18 cellular contexts compared by ENCODE assay signal in genomic region chr11:91435694-91436375, GRCh38.
DNase-seq lines count a peak whose midpoint lies in the region; ATAC-seq and TF ChIP-seq lines count a peak whose summit lies in the region.
"Had no signal": no experiment of that assay in that cellular context is flagged by ENCODE, and none has a peak within 500 bp of the region (broad histone marks: within the 10 kb centered on the region; RNA-seq: fewer than 3 reads in every experiment).

No MANE protein-coding gene starts in this region.

- no peak for TF ChIP-seq CTCF in neural cell (IDR thresholded peaks at IDR 0.05; ENCODE audit: poor library complexity, severe bottlenecking)

- H4K20me1 ChIP-seq in neural cell (ENCODE audit: insufficient read depth) = no peaks in the 10 kb centered on the region

- peaks cover 15 to 16% of the 10 kb centered on the region in 2 donors for H3K9me3 Mint-ChIP-seq in activated T-cell treated with anti-CD3 and anti-CD28 coated beads, Interleukin-2, amount 50 U/mL, for 72 hours

- no peak overlapping the region for H3K27ac ChIP-seq in neural cell (ENCODE audit: low read length)
- H3K27ac ChIP-seq: foreskin keratinocyte, vagina had no signal

- H3F3A ChIP-seq in neural cell (ENCODE audit: insufficient read depth, low read length, poor library complexity, severe bottlenecking) = no peaks in the 10 kb centered on the region

- H3K4me2 ChIP-seq in neural cell (ENCODE audit: low read length) = no peak overlapping the region

- no peaks in the 10 kb centered on the region for H3K27me3 ChIP-seq in neural cell (ENCODE audit: insufficient read depth, low read depth, low read length)
- H3K27me3 ChIP-seq: foreskin keratinocyte, vagina had no signal

- no peak for ATAC-seq in activated T-cell treated with anti-CD3 and anti-CD28 coated beads, Interleukin-2, amount 50 U/mL, for 72 hours (replicated peaks in 1 of 2)
- ATAC-seq: foreskin keratinocyte, Right ventricle myocardium inferior had no signal

- no peaks in the 10 kb centered on the region for H3K79me2 ChIP-seq in neural cell (replicated peaks; ENCODE audit: insufficient read depth, low read length)

- H3K4me1 Mint-ChIP-seq in activated T-cell treated with anti-CD3 and anti-CD28 coated beads, Interleukin-2, amount 50 U/mL, for 72 hours (ENCODE audit: low read depth) = no peaks in the 10 kb centered on the region
- H3K4me1 Mint-ChIP-seq: IgD-negative memory B cell had no signal

- H3K9me3 ChIP-seq in neural cell (ENCODE audit: low read length) = no peaks in the 10 kb centered on the region
- H3K9me3 ChIP-seq: vagina had no signal

- H3K9me2 ChIP-seq in neural cell (ENCODE audit: insufficient read depth, low read length) = no peaks in the 10 kb centered on the region

- H3K27me3 Mint-ChIP-seq in activated T-cell treated with anti-CD3 and anti-CD28 coated beads, Interleukin-2, amount 50 U/mL, for 72 hours (ENCODE audit: low read depth) = no peaks in the 10 kb centered on the region
- H3K27me3 Mint-ChIP-seq: IgD-negative memory B cell; stimulated activated naive CD8-positive, alpha-beta T cell treated with anti-CD3 and anti-CD28 coated beads, Interleukin-15, Interleukin-2, amounts not matched to agents 100 ng/mL and 50 ng/mL, for 24 hours had no signal

- H3K36me3 ChIP-seq in neural cell (ENCODE audit: insufficient read depth, low read length) = no peaks in the 10 kb centered on the region
- H3K36me3 ChIP-seq: vagina had no signal

- no peak overlapping the region for H2AFZ ChIP-seq in neural cell (ENCODE audit: low read depth, low read length)

- no peak overlapping the region for H3K4me3 Mint-ChIP-seq in activated T-cell treated with anti-CD3 and anti-CD28 coated beads, Interleukin-2, amount 50 U/mL, for 72 hours
- H3K4me3 Mint-ChIP-seq: activated T-helper 1 cell treated with anti-CD3 and anti-CD28 coated beads, Interleukin-12 subunit alpha, Interleukin-12 subunit beta, Interleukin-2, Interleukin-4 antibody, amounts not matched to agents 30 ng/mL and 10 ng/mL and 1 ng/mL, durations not matched to agents 14 hours and 24 hours and 36 hours; IgD-negative memory B cell; mesothelial cell of epicardium; stimulated activated naive CD8-positive, alpha-beta T cell treated with anti-CD3 and anti-CD28 coated beads, Interleukin-15, Interleukin-2, amounts not matched to agents 100 ng/mL and 50 ng/mL, for 24 hours had no signal

- TF ChIP-seq EP300 in neural cell (conservative IDR thresholded peaks at IDR 0.05; ENCODE audit: poor library complexity, severe bottlenecking) = no peak

- H3K4me3 ChIP-seq in neural cell (ENCODE audit: low read length) = no peak overlapping the region
- H3K4me3 ChIP-seq: vagina had no signal

- H3K36me3 Mint-ChIP-seq in activated T-cell treated with anti-CD3 and anti-CD28 coated beads, Interleukin-2, amount 50 U/mL, for 72 hours (ENCODE audit: insufficient read depth in 2 of 2) = peaks cover 2 to 4% of the 10 kb centered on the region in 2 donors

- no peak overlapping the region for H3K27ac Mint-ChIP-seq in activated T-cell treated with anti-CD3 and anti-CD28 coated beads, Interleukin-2, amount 50 U/mL, for 72 hours
- H3K27ac Mint-ChIP-seq: activated T-helper 1 cell treated with anti-CD3 and anti-CD28 coated beads, Interleukin-12 subunit alpha, Interleukin-12 subunit beta, Interleukin-2, Interleukin-4 antibody, amounts not matched to agents 30 ng/mL and 10 ng/mL and 1 ng/mL, durations not matched to agents 14 hours and 24 hours and 36 hours; IgD-negative memory B cell; mesothelial cell of epicardium; stimulated activated naive CD8-positive, alpha-beta T cell treated with anti-CD3 and anti-CD28 coated beads, Interleukin-15, Interleukin-2, amounts not matched to agents 100 ng/mL and 50 ng/mL, for 24 hours had no signal

- peak; percentile 44 for TF ChIP-seq RAD21 in neural cell (conservative IDR thresholded peaks at IDR 0.05)

- H3K9ac ChIP-seq in neural cell (ENCODE audit: low read length) = no peak overlapping the region

- DNase-seq in HPDE6-E6E7 (ENCODE audit: extremely low spot score) = peak; percentile 13
- peak; percentile 2 for DNase-seq in NCI-H2196 treated with DMSO at 0.1 percent for 48 hours (lab: John Stamatoyannopoulos, UW; ENCODE audit: unreplicated experiment)
- DNase-seq in cerebellar cortex (ENCODE audit: low spot score) = peak; percentile 0
- no peak for DNase-seq in activated CD8-positive, alpha-beta memory T cell treated with anti-CD3 and anti-CD28 coated beads, Interleukin-2, amount 50 U/mL, for 48 hours
- DNase-seq in activated T-cell treated with anti-CD3 and anti-CD28 coated beads, Interleukin-2, amount 50 U/mL, for 72 hours = no peak
- no peak for DNase-seq in glomerular visceral epithelial cell (ENCODE audit: extremely low spot score)
- DNase-seq: C1 segment of cervical spinal cord, caudate nucleus, foreskin keratinocyte, NCI-H774, nucleus accumbens had no signal

TF ChIP-seq in neural cell, 6 proteins besides CTCF, POLR2A, EP300 and RAD21:
- peak; percentile 27 for TF ChIP-seq SMC3 (conservative IDR thresholded peaks at IDR 0.05; ENCODE audit: poor library complexity)
- no peak for TF ChIP-seq EZH2 (IDR thresholded peaks at IDR 0.05; ENCODE audit: borderline replicate concordance, insufficient read depth, low read length, poor library complexity, severe bottlenecking)

Comparison
In these comparisons a context has a peak if more than half of its experiments do, and no peak if none do; other contexts are left out.
1. DNase-seq: peak in HPDE6-E6E7 (single experiment), NCI-H2196 treated with DMSO at 0.1 percent for 48 hours (single experiment) and cerebellar cortex (single experiment); none in activated CD8-positive, alpha-beta memory T cell treated with anti-CD3 and anti-CD28 coated beads, Interleukin-2, amount 50 U/mL, for 48 hours (single experiment), activated T-cell treated with anti-CD3 and anti-CD28 coated beads, Interleukin-2, amount 50 U/mL, for 72 hours (0 of 2) and glomerular visceral epithelial cell (single experiment).